In the genomic region with DNA sequence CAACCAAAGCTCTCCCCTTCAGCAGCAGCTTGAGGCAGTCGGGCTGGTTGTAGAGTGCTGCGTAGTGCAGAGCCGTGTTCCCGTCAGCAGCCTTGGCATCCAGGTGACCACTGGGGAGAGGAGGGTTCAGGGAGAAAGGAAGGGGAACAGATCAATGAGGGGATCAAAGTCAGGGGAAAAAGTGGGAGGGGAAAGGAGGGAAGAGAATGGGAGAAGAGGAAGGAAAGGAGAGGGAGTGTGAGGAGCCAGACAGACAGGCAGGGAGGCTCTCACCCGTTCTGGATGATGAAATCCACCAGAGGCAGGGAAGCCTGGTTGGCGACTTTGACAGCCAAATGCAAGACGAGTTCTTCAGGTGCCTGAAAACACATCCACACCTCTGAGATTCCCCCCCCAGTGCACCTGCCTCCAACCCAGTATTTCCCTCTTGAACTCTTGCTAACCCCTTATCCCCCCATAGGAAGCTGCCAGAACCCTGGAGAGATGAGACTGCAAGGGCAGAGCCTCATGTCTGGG, we compare ENCODE assay signal across 21 cellular contexts. TPM values are rescaled to one million over a fixed set of nuclear protein-coding genes. Genes with fewer than 3 reads are reported as not detected.
"Had no signal": no experiment of that assay in that cellular context is flagged by ENCODE, and none has a peak within 500 bp of the region (broad histone marks: within the 10 kb centered on the region; RNA-seq: fewer than 3 reads in every experiment).

No MANE protein-coding gene starts in this region.

- H3K27ac ChIP-seq: KMS-11, RWPE1 had no signal

- DNase-seq: Kasumi-1, NCI-H1092 treated with DMSO at 0.1 percent for 48 hours, NCI-H1417, NCI-H1436 treated with DMSO at 0.1 percent for 48 hours, NCI-H1694, NCI-H187 treated with DMSO at 0.1 percent for 48 hours, NCI-H2029 treated with DMSO at 0.1 percent for 48 hours, NCI-H2171, NCI-H226, NCI-H446, NCI-H510A, NCI-H526, NCI-H82, PC-3, SHP77, SK-N-SH, SW 1271, T-cell had no signal

- H3K4me2 ChIP-seq: KMS-11, SK-N-SH had no signal

- H3K9me2 ChIP-seq: SK-N-SH had no signal

- H3K9ac ChIP-seq: KMS-11, SK-N-SH had no signal

- H3K9me3 ChIP-seq: SK-N-SH had no signal

RNA-seq across cellular contexts. Expression of a gene that starts 9.8 kb away (rescaled TPM):
- total RNA-seq: OCI-LY7 had no signal
